Comparison of ENCODE assay signal across 10 cellular contexts in the genomic region with DNA sequence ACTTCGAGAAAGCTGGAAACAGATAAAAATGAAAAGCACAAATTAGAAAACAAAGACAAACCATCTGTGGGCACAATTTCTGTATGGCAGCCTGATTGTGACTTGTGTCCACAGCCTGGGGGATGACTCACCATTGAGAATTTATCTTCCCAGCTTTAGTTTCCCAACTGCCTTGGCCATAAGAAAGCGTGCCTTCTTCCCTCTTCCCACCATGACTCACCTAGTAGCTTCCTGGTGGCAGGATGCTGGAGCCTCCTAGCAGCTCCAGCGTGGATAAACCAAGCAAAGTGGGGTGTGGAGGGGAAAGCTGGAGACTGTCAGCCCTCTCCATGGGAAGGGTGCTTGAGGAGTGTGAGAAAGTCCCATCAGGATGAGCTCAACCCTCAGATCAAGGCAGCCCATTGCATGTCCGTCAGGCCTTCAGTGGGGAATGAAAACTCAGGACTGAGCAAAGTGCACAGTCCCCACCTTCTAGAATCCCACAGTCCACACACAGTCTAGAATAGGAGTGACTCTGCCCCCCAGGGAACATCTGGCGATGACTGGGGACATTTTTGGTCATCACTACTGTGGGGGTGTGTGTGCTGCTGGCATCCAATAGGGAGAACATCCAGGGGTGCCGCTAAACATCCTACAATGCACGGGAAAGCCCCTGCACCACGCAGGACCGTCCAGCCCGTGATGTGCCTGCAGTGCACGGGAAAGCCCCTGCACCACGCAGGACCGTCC. TPM values are rescaled to one million over a fixed set of nuclear protein-coding genes. Genes with fewer than 3 reads are reported as not detected.
DNase-seq lines count a peak whose midpoint lies in the region; ATAC-seq and TF ChIP-seq lines count a peak whose summit lies in the region.
"Had no signal": no experiment of that assay in that cellular context is flagged by ENCODE, and none has a peak within 500 bp of the region (broad histone marks: within the 10 kb centered on the region; RNA-seq: fewer than 3 reads in every experiment).

No MANE protein-coding gene starts in this region.

- H3K27me3 Mint-ChIP-seq in CD4-positive, alpha-beta memory T cell, result peaks cover 4 to 6% of the 10 kb centered on the region in 2 donors
- H3K27me3 Mint-ChIP-seq in chondrocyte (ENCODE audit: low read depth), result peaks cover 9% of the 10 kb centered on the region
- H3K27me3 Mint-ChIP-seq in naive thymus-derived CD4-positive, alpha-beta T cell, result peaks cover 0 to 50% (median 39%) of the 10 kb centered on the region in 5 donors

- DNase-seq in CD4-positive, alpha-beta memory T cell, result peak in 2 of 5 donors; percentile 3 to 27
- DNase-seq in MV-4-11 (lab: John Stamatoyannopoulos, UW), result peak; percentile 10
- no peak for DNase-seq in chondrocyte (ENCODE audit: low spot score)
- no peak for DNase-seq in naive thymus-derived CD4-positive, alpha-beta T cell
- no peak for DNase-seq in GM19240 (ENCODE audit: insufficient read length, low spot score)
- DNase-seq in ureter (ENCODE audit: low spot score), result no peak
- DNase-seq in D341Med (ENCODE audit: low spot score), result no peak
- DNase-seq: Peyer's patch had no signal

- H3K27ac Mint-ChIP-seq in CD4-positive, alpha-beta memory T cell, result peak overlapping the region in 5 of 7 donors; percentile 74 to 86 (median 84)
- peak overlapping the region; percentile 57 for H3K27ac Mint-ChIP-seq in chondrocyte (ENCODE audit: unreplicated experiment)
- H3K27ac Mint-ChIP-seq in naive thymus-derived CD4-positive, alpha-beta T cell, result no peak overlapping the region

- H3K36me3 ChIP-seq in CD4-positive, alpha-beta memory T cell (ENCODE audit: insufficient read depth, low read length), result no peaks in the 10 kb centered on the region
- H3K36me3 ChIP-seq in naive thymus-derived CD4-positive, alpha-beta T cell (ENCODE audit: control insufficient read depth in 2 of 3, insufficient read depth in 3 of 3, low read length in 3 of 3), result no peaks in the 10 kb centered on the region
- H3K36me3 ChIP-seq: Peyer's patch had no signal

- H3K9me3 Mint-ChIP-seq in CD4-positive, alpha-beta memory T cell, result peaks cover 0 to 4% (median 1%) of the 10 kb centered on the region in 8 donors
- peaks cover 3% of the 10 kb centered on the region for H3K9me3 Mint-ChIP-seq in chondrocyte (ENCODE audit: low read depth)
- H3K9me3 Mint-ChIP-seq in naive thymus-derived CD4-positive, alpha-beta T cell, result peaks cover 0 to 21% (median 0%) of the 10 kb centered on the region in 11 donors

- H3K9me3 ChIP-seq in CD4-positive, alpha-beta memory T cell (ENCODE audit: control insufficient read depth in 1 of 2, low read length in 2 of 2), result no peaks in the 10 kb centered on the region
- H3K9me3 ChIP-seq in naive thymus-derived CD4-positive, alpha-beta T cell (ENCODE audit: control insufficient read depth in 2 of 3, low read length in 3 of 3), result no peaks in the 10 kb centered on the region
- H3K9me3 ChIP-seq: Peyer's patch had no signal

- no peak overlapping the region for H3K4me3 ChIP-seq in CD4-positive, alpha-beta memory T cell (ENCODE audit: low read length in 2 of 2)
- H3K4me3 ChIP-seq in naive thymus-derived CD4-positive, alpha-beta T cell (ENCODE audit: low read length), result no peak overlapping the region
- H3K4me3 ChIP-seq: Peyer's patch had no signal

- peaks cover 16 to 47% (median 20%) of the 10 kb centered on the region in 4 donors for H3K4me1 Mint-ChIP-seq in CD4-positive, alpha-beta memory T cell
- peaks cover 37% of the 10 kb centered on the region for H3K4me1 Mint-ChIP-seq in chondrocyte (ENCODE audit: low read depth)
- peaks cover 0 to 7% (median 0%) of the 10 kb centered on the region in 7 donors for H3K4me1 Mint-ChIP-seq in naive thymus-derived CD4-positive, alpha-beta T cell

- H3K27me3 ChIP-seq in CD4-positive, alpha-beta memory T cell (ENCODE audit: insufficient read depth, low read length), result no peaks in the 10 kb centered on the region
- H3K27me3 ChIP-seq in naive thymus-derived CD4-positive, alpha-beta T cell (ENCODE audit: control insufficient read depth in 2 of 2, insufficient read depth in 2 of 2, low read length in 2 of 2), result no peaks in the 10 kb centered on the region
- H3K27me3 ChIP-seq: Peyer's patch had no signal

- no peaks in the 10 kb centered on the region for H3K36me3 Mint-ChIP-seq in CD4-positive, alpha-beta memory T cell
- peaks cover 2% of the 10 kb centered on the region for H3K36me3 Mint-ChIP-seq in chondrocyte (ENCODE audit: low read depth)
- H3K36me3 Mint-ChIP-seq in naive thymus-derived CD4-positive, alpha-beta T cell, result peaks cover 0 to 4% (median 0%) of the 10 kb centered on the region in 5 donors

- intact Hi-C loops in CD4-positive, alpha-beta memory T cell (cut with micrococcal nuclease), result no loop called here
- intact Hi-C loops in naive thymus-derived CD4-positive, alpha-beta T cell (cut with micrococcal nuclease), result no loop called here

- peak overlapping the region in 1 of 8 donors; percentile 22 for H3K4me3 Mint-ChIP-seq in CD4-positive, alpha-beta memory T cell
- H3K4me3 Mint-ChIP-seq in chondrocyte (ENCODE audit: unreplicated experiment), result no peak overlapping the region
- H3K4me3 Mint-ChIP-seq in naive thymus-derived CD4-positive, alpha-beta T cell, result no peak overlapping the region

- no peak for TF ChIP-seq CTCF in chondrocyte (IDR thresholded peaks at IDR 0.05)

- peak; percentile 50 for ATAC-seq in naive thymus-derived CD4-positive, alpha-beta T cell
- ATAC-seq in HG02610 (IDR thresholded peaks at IDR 0.05; ENCODE audit: unreplicated experiment), result no peak

- peaks cover 18% of the 10 kb centered on the region for H3K4me1 ChIP-seq in CD4-positive, alpha-beta memory T cell (ENCODE audit: insufficient read depth, low read length)
- H3K4me1 ChIP-seq in naive thymus-derived CD4-positive, alpha-beta T cell (ENCODE audit: control insufficient read depth in 2 of 2, insufficient read depth in 2 of 2, low read length in 2 of 2), result peaks cover 0 to 5% of the 10 kb centered on the region in 2 donors

- POLR2A ChIA-PET in CD4-positive, alpha-beta memory T cell (lab: Charles Lee; ENCODE audit: partially characterized antibody), result no interaction called here
- POLR2A ChIA-PET in naive thymus-derived CD4-positive, alpha-beta T cell (lab: Charles Lee), result no interaction called here

- H3K27ac ChIP-seq in CD4-positive, alpha-beta memory T cell (ENCODE audit: low read depth, low read length), result peak overlapping the region; percentile 52
- H3K27ac ChIP-seq in naive thymus-derived CD4-positive, alpha-beta T cell (ENCODE audit: low read depth, low read length), result no peak overlapping the region
- H3K27ac ChIP-seq: Peyer's patch had no signal

- CTCF ChIA-PET in CD4-positive, alpha-beta memory T cell (lab: Charles Lee; ENCODE audit: partially characterized antibody), result no interaction called here
- CTCF ChIA-PET in naive thymus-derived CD4-positive, alpha-beta T cell (lab: Charles Lee), result no interaction called here

RNA-seq across cellular contexts. Expression of a gene that starts 21.0 kb away (rescaled TPM):
- total RNA-seq in CD4-positive, alpha-beta memory T cell, result not detected
- polyA plus RNA-seq in CD4-positive, alpha-beta memory T cell, result not detected
- total RNA-seq in chondrocyte, result not detected in 3 replicates
- total RNA-seq in naive thymus-derived CD4-positive, alpha-beta T cell, result not detected
- polyA plus RNA-seq in naive thymus-derived CD4-positive, alpha-beta T cell, result not detected
- not detected for total RNA-seq in ureter
- total RNA-seq: mesenteric fat pad, Peyer's patch had no signal

RNA-seq across cellular contexts. Expression of a gene that starts 22.4 kb away (rescaled TPM):
- not detected for total RNA-seq in CD4-positive, alpha-beta memory T cell
- polyA plus RNA-seq in CD4-positive, alpha-beta memory T cell, result not detected
- total RNA-seq in chondrocyte, result not detected in 3 replicates
- not detected for total RNA-seq in naive thymus-derived CD4-positive, alpha-beta T cell
- not detected for polyA plus RNA-seq in naive thymus-derived CD4-positive, alpha-beta T cell
- total RNA-seq in ureter, result not detected
- total RNA-seq: mesenteric fat pad, Peyer's patch had no signal

RNA-seq across cellular contexts. Expression of a gene that starts 42.9 kb away (rescaled TPM):
- total RNA-seq in CD4-positive, alpha-beta memory T cell, result under 1 TPM; 0.44 to 0.58 TPM
- not detected for polyA plus RNA-seq in CD4-positive, alpha-beta memory T cell
- total RNA-seq in chondrocyte (0.20 TPM in 1 of 3 replicates, not detected in the others), ureter (13.8 TPM)
- total RNA-seq in naive thymus-derived CD4-positive, alpha-beta T cell, result 100 to 1,000 TPM in 1 of 5 experiments, 10 to 100 TPM in 1, under 1 TPM in 3; 0.44 to 300 (median 0.68) TPM
- polyA plus RNA-seq in naive thymus-derived CD4-positive, alpha-beta T cell, result under 1 TPM; 0.59 to 0.80 TPM

RNA-seq across cellular contexts. Expression of a gene that starts 52.4 kb away (rescaled TPM):
- not detected for total RNA-seq in CD4-positive, alpha-beta memory T cell
- not detected for polyA plus RNA-seq in CD4-positive, alpha-beta memory T cell
- total RNA-seq in chondrocyte, result not detected in 3 replicates
- total RNA-seq in naive thymus-derived CD4-positive, alpha-beta T cell, result not detected
- not detected for polyA plus RNA-seq in naive thymus-derived CD4-positive, alpha-beta T cell
- total RNA-seq in ureter, result not detected
- total RNA-seq: mesenteric fat pad, Peyer's patch had no signal

Comparison
In these comparisons a context has a peak if more than half of its experiments do, and no peak if none do; other contexts are left out.
1. H3K27ac Mint-ChIP-seq: peak in CD4-positive, alpha-beta memory T cell (5 of 7) and chondrocyte (single experiment); none in naive thymus-derived CD4-positive, alpha-beta T cell (0 of 9).